In genomic region chr22:48968201-48968959, GRCh38 we compare ENCODE assay signal across 8 cellular contexts.
A peak's percentile ranks its signal among the peaks of the same experiment; 100 is the strongest.
DNase-seq lines count a peak whose midpoint lies in the region; ATAC-seq, FAIRE-seq and TF ChIP-seq lines count a peak whose summit lies in the region.

No MANE protein-coding gene starts in this region.

- H3K27me3 ChIP-seq in Karpas-422 (ENCODE audit: low read length): no peaks in the 10 kb centered on the region

- H3K9me3 Mint-ChIP-seq in activated T-cell treated with anti-CD3 and anti-CD28 coated beads, Interleukin-2, amount 50 U/mL, for 72 hours: peaks cover 0 to 2% of the 10 kb centered on the region in 2 donors
- H3K9me3 Mint-ChIP-seq in nephron: no peaks in the 10 kb centered on the region
- no peaks in the 10 kb centered on the region for H3K9me3 Mint-ChIP-seq in T-helper 2 cell treated with Interferon-gamma antibody and Interleukin-4, amounts not matched to agents 5 μg/mL and 100 μg/mL, for 36 hours

- TF ChIP-seq POLR2A in H54 (IDR thresholded peaks at IDR 0.05; ENCODE audit: low read depth, low read length): no peak

- no peak for FAIRE-seq in H54 (lab: Jason Lieb, UNC)

- H2AFZ ChIP-seq in Karpas-422 (ENCODE audit: low read length): no peak overlapping the region

- peak in 1 of 2 donors; percentile 49 for ATAC-seq in activated T-cell treated with anti-CD3 and anti-CD28 coated beads, Interleukin-2, amount 50 U/mL, for 72 hours (replicated peaks in 1 of 2)
- no peak for ATAC-seq in GM21529 (IDR thresholded peaks at IDR 0.05; ENCODE audit: unreplicated experiment)

- peaks cover 16% of the 10 kb centered on the region for H3K27me3 Mint-ChIP-seq in activated T-cell treated with anti-CD3 and anti-CD28 coated beads, Interleukin-2, amount 50 U/mL, for 72 hours (ENCODE audit: low read depth)
- H3K27me3 Mint-ChIP-seq in nephron (ENCODE audit: low read depth): peaks cover 44% of the 10 kb centered on the region
- H3K27me3 Mint-ChIP-seq in T-helper 2 cell treated with Interferon-gamma antibody and Interleukin-4, amounts not matched to agents 5 μg/mL and 100 μg/mL, for 36 hours (ENCODE audit: low read depth): no peaks in the 10 kb centered on the region

- H3K9ac ChIP-seq in Karpas-422 (ENCODE audit: low read length): no peak overlapping the region

- H3K9me2 ChIP-seq in Karpas-422 (replicated peaks; ENCODE audit: insufficient read depth, low read length): no peaks in the 10 kb centered on the region

- no peaks in the 10 kb centered on the region for H3K79me2 ChIP-seq in Karpas-422 (ENCODE audit: low read length)

- TF ChIP-seq CTCF in nephron (IDR thresholded peaks at IDR 0.05; ENCODE audit: unreplicated experiment in 3 of 3): peak; percentile 31 to 57 (median 47)

- DNase-seq in DMS153 (lab: John Stamatoyannopoulos, UW): peak; percentile 53
- peak; percentile 73 for DNase-seq in Karpas-422
- DNase-seq in activated T-cell treated with anti-CD3 and anti-CD28 coated beads, Interleukin-2, amount 50 U/mL, for 72 hours: peak; percentile 8 to 24
- no peak for DNase-seq in T-helper 2 cell treated with Interferon-gamma antibody and Interleukin-4, amounts not matched to agents 5 μg/mL and 100 μg/mL, for 36 hours (ENCODE audit: low spot score)
- DNase-seq in Kasumi-1 (lab: John Stamatoyannopoulos, UW): no peak
- DNase-seq in H54 (ENCODE audit: insufficient read length, low spot score): no peak

- no peak overlapping the region for H3K4me2 ChIP-seq in Karpas-422 (ENCODE audit: low read depth, low read length, poor library complexity, severe bottlenecking)

- H3K9me3 ChIP-seq in Karpas-422 (ENCODE audit: low read length): no peaks in the 10 kb centered on the region

- no peaks in the 10 kb centered on the region for H3K4me1 ChIP-seq in Karpas-422 (ENCODE audit: low read length)

- H4K20me1 ChIP-seq in Karpas-422 (ENCODE audit: insufficient read depth, low read depth, low read length): no peaks in the 10 kb centered on the region

- no peak overlapping the region for H3K27ac ChIP-seq in Karpas-422 (ENCODE audit: low read length)

- no peak overlapping the region for H3K4me3 Mint-ChIP-seq in activated T-cell treated with anti-CD3 and anti-CD28 coated beads, Interleukin-2, amount 50 U/mL, for 72 hours
- no peak overlapping the region for H3K4me3 Mint-ChIP-seq in nephron
- H3K4me3 Mint-ChIP-seq in T-helper 2 cell treated with Interferon-gamma antibody and Interleukin-4, amounts not matched to agents 5 μg/mL and 100 μg/mL, for 36 hours: no peak overlapping the region

- H3K27ac Mint-ChIP-seq in activated T-cell treated with anti-CD3 and anti-CD28 coated beads, Interleukin-2, amount 50 U/mL, for 72 hours: no peak overlapping the region
- no peak overlapping the region for H3K27ac Mint-ChIP-seq in nephron
- no peak overlapping the region for H3K27ac Mint-ChIP-seq in T-helper 2 cell treated with Interferon-gamma antibody and Interleukin-4, amounts not matched to agents 5 μg/mL and 100 μg/mL, for 36 hours

- H3K36me3 ChIP-seq in Karpas-422 (ENCODE audit: insufficient read depth, low read length): no peaks in the 10 kb centered on the region

- H3K36me3 Mint-ChIP-seq in activated T-cell treated with anti-CD3 and anti-CD28 coated beads, Interleukin-2, amount 50 U/mL, for 72 hours (ENCODE audit: insufficient read depth in 2 of 2): no peaks in the 10 kb centered on the region
- no peaks in the 10 kb centered on the region for H3K36me3 Mint-ChIP-seq in nephron (ENCODE audit: low read depth)
- H3K36me3 Mint-ChIP-seq in T-helper 2 cell treated with Interferon-gamma antibody and Interleukin-4, amounts not matched to agents 5 μg/mL and 100 μg/mL, for 36 hours (ENCODE audit: low read depth): no peaks in the 10 kb centered on the region

- no peaks in the 10 kb centered on the region for H3K4me1 Mint-ChIP-seq in activated T-cell treated with anti-CD3 and anti-CD28 coated beads, Interleukin-2, amount 50 U/mL, for 72 hours (ENCODE audit: low read depth)
- H3K4me1 Mint-ChIP-seq in nephron: no peaks in the 10 kb centered on the region
- H3K4me1 Mint-ChIP-seq in T-helper 2 cell treated with Interferon-gamma antibody and Interleukin-4, amounts not matched to agents 5 μg/mL and 100 μg/mL, for 36 hours (ENCODE audit: low read depth): no peaks in the 10 kb centered on the region

- H3K4me3 ChIP-seq in Karpas-422 (ENCODE audit: low read length): no peak overlapping the region

Comparison
In these comparisons a context has a peak if more than half of its experiments do, and no peak if none do; other contexts are left out.
1. DNase-seq: peak in DMS153 (single experiment), Karpas-422 (single experiment) and activated T-cell treated with anti-CD3 and anti-CD28 coated beads, Interleukin-2, amount 50 U/mL, for 72 hours (2 of 2); none in T-helper 2 cell treated with Interferon-gamma antibody and Interleukin-4, amounts not matched to agents 5 μg/mL and 100 μg/mL, for 36 hours (single experiment), Kasumi-1 (0 of 2) and H54 (single experiment).